In the genomic region with DNA sequence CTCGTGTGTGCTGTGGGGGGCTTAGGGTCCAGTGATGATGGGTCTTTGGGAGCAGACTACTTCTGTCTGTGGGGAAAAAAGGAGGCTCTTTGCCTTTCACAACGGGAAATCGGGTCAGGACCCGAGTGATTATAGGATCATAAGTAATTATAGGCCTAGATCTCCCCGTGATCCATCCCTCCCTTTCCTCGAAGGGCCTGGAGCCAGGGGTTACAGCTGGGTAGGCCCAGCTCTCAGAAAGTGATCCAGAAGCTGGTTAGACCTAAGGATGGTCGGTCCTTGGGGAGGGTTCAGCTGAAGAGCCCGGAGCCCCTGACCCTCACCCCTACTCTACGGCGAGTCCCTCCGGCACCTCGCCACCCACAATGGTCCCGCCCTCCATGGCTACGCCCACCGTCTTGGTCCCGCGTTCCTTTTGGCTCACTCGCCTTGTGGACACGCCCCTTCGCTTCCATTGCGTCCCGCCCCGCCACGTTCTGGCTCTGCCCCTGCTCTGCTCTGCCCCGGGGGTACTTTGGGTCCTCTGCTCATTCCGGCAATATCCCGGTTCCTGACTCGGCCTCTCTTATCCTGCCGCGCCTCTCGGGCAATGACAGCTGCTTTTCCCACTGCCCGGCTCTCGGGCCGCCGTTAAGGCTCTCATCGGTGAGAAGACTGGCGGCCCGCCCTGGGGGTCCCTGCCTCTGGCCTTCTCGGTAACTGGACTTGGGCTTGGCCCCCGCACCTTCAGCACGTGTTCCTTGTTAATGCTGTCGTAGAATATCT, we compare ENCODE assay signal across 8 cellular contexts. TPM values are rescaled to one million over a fixed set of nuclear protein-coding genes. Genes with fewer than 3 reads are reported as not detected.
DNase-seq lines count a peak whose midpoint lies in the region; ATAC-seq and TF ChIP-seq lines count a peak whose summit lies in the region.

No MANE protein-coding gene starts in this region.

- no peaks in the 10 kb centered on the region for H4K20me1 ChIP-seq in BLaER1

- peak overlapping the region; percentile 82 for H3K9ac ChIP-seq in BLaER1

- peaks cover 18% of the 10 kb centered on the region for H3K27me3 Mint-ChIP-seq in T-helper 1 cell treated with Interleukin-12 subunit alpha and Interleukin-12 subunit beta and Interleukin-4 antibody, amounts not matched to agents 30 μg/mL and 1 μg/mL, for 36 hours (ENCODE audit: low read depth)

- no peak overlapping the region for H3K27ac Mint-ChIP-seq in T-helper 1 cell treated with Interleukin-12 subunit alpha and Interleukin-12 subunit beta and Interleukin-4 antibody, amounts not matched to agents 30 μg/mL and 1 μg/mL, for 36 hours

- H3K4me3 Mint-ChIP-seq in T-helper 1 cell treated with Interleukin-12 subunit alpha and Interleukin-12 subunit beta and Interleukin-4 antibody, amounts not matched to agents 30 μg/mL and 1 μg/mL, for 36 hours: peak overlapping the region; percentile 88

- peak; percentile 16 to 24 for TF ChIP-seq POLR2A in adrenal gland (IDR thresholded peaks at IDR 0.05)

- TF ChIP-seq CTCF in adrenal gland (IDR thresholded peaks at IDR 0.05): no peak
- TF ChIP-seq CTCF in right atrium auricular region (IDR thresholded peaks at IDR 0.05): no peak
- TF ChIP-seq CTCF in psoas muscle (IDR thresholded peaks at IDR 0.05): no peak

- H3K9me3 Mint-ChIP-seq in T-helper 1 cell treated with Interleukin-12 subunit alpha and Interleukin-12 subunit beta and Interleukin-4 antibody, amounts not matched to agents 30 μg/mL and 1 μg/mL, for 36 hours: no peaks in the 10 kb centered on the region

- 4 to 6% (median 5%) methylated on average over 29 to 42 of the region's 42 CpGs for WGBS in adrenal gland, 4 donors
- 3 to 5% (median 4%) methylated on average over 42 of the region's 42 CpGs for WGBS in psoas muscle, 3 donors

- H3K4me1 ChIP-seq in BLaER1: peaks cover 9% of the 10 kb centered on the region
- peaks cover 0 to 11% of the 10 kb centered on the region in 2 donors for H3K4me1 ChIP-seq in adrenal gland (replicated peaks in 1 of 2)
- peaks cover 0 to 15% of the 10 kb centered on the region in 2 donors for H3K4me1 ChIP-seq in right atrium auricular region
- no peaks in the 10 kb centered on the region for H3K4me1 ChIP-seq in psoas muscle

- peak overlapping the region; percentile 96 for H3K4me2 ChIP-seq in BLaER1

- H3K4me1 Mint-ChIP-seq in T-helper 1 cell treated with Interleukin-12 subunit alpha and Interleukin-12 subunit beta and Interleukin-4 antibody, amounts not matched to agents 30 μg/mL and 1 μg/mL, for 36 hours (ENCODE audit: low read depth): peaks cover 12% of the 10 kb centered on the region

- DNase-seq in GM19240 (ENCODE audit: insufficient read length, low spot score) (peak; percentile 43), HK-2 (ENCODE audit: unreplicated experiment) (peak; percentile 61), adrenal gland (peak; percentile 65 to 88 (median 77)), right atrium auricular region (ENCODE audit: low spot score) (peak; percentile 84), psoas muscle (peak; percentile 81 to 85), ureter (ENCODE audit: low spot score) (peak; percentile 85)

- H3K36me3 Mint-ChIP-seq in T-helper 1 cell treated with Interleukin-12 subunit alpha and Interleukin-12 subunit beta and Interleukin-4 antibody, amounts not matched to agents 30 μg/mL and 1 μg/mL, for 36 hours (ENCODE audit: low read depth): no peaks in the 10 kb centered on the region

- H3K9me3 ChIP-seq in BLaER1 (no peaks in the 10 kb centered on the region), adrenal gland (replicated peaks in 1 of 3) (no peaks in the 10 kb centered on the region), right atrium auricular region (no peaks in the 10 kb centered on the region), psoas muscle (no peaks in the 10 kb centered on the region)

- H3K4me3 ChIP-seq in BLaER1 (peak overlapping the region; percentile 75), adrenal gland (peak overlapping the region in 3 of 4 donors; percentile 15 to 66 (median 55)), right atrium auricular region (peak overlapping the region; percentile 64 to 70), psoas muscle (peak overlapping the region; percentile 69)

- H3K36me3 ChIP-seq in BLaER1 (no peaks in the 10 kb centered on the region), adrenal gland (replicated peaks in 1 of 2) (no peaks in the 10 kb centered on the region), right atrium auricular region (no peaks in the 10 kb centered on the region), psoas muscle (ENCODE audit: insufficient read depth in 1 of 2, low read depth in 1 of 2) (no peaks in the 10 kb centered on the region)

- no peaks in the 10 kb centered on the region for H3K27me3 ChIP-seq in BLaER1
- H3K27me3 ChIP-seq in adrenal gland: no peaks in the 10 kb centered on the region
- H3K27me3 ChIP-seq in right atrium auricular region: no peaks in the 10 kb centered on the region
- H3K27me3 ChIP-seq in psoas muscle (ENCODE audit: insufficient read depth in 3 of 3, low read length in 2 of 3): no peaks in the 10 kb centered on the region

- peak; percentile 81 to 95 (median 86) for ATAC-seq in psoas muscle

- H3K27ac ChIP-seq in BLaER1 (peak overlapping the region; percentile 76), adrenal gland (peak overlapping the region in 3 of 5 donors; percentile 26 to 75 (median 64)), right atrium auricular region (peak overlapping the region; percentile 67 to 82), psoas muscle (no peak overlapping the region)

- intact Hi-C loops in adrenal gland (cut with DNase I) (loop anchor here in 1 of 2 donors (10.0 kb wide), 1 partner anchor 176 kb away; no protein-coding TSS in a partner anchor), psoas muscle (cut with DNase I) (no loop called here)

RNA-seq across cellular contexts. Expression of a gene that starts 5.0 kb away (rescaled TPM):
- total RNA-seq in adrenal gland: 1 to 10 TPM in 3 of 8 donors, under 1 TPM in 2, not detected in 3; 0.10 to 2.0 (median 1.1) TPM
- under 1 TPM; 0.27 to 0.97 (median 0.44) TPM for polyA plus RNA-seq in adrenal gland
- under 1 TPM in 1 of 2 donors, not detected in 1; 0.39 TPM for total RNA-seq in right atrium auricular region
- total RNA-seq in psoas muscle: under 1 TPM; 0.08 to 0.54 (median 0.46) TPM
- polyA plus RNA-seq in psoas muscle: under 1 TPM; 0.03 to 0.87 (median 0.53) TPM
- total RNA-seq in ureter: 4.1 TPM

RNA-seq across cellular contexts. Expression of a gene that starts 22.4 kb away (rescaled TPM):
- total RNA-seq in adrenal gland (10 to 100 TPM in 2 of 8 donors, 1 to 10 TPM in 6; 3.7 to 15.8 (median 8.8) TPM), right atrium auricular region (1 to 10 TPM; 2.6 to 4.6 TPM), psoas muscle (1 to 10 TPM; 1.5 to 3.9 (median 2.8) TPM), ureter (4.6 TPM)
- polyA plus RNA-seq in adrenal gland (1 to 10 TPM; 1.8 to 3.2 (median 3.2) TPM), psoas muscle (1 to 10 TPM in 2 of 3 donors, under 1 TPM in 1; 0.76 to 2.6 (median 2.1) TPM)
